8 cellular contexts compared by ENCODE assay signal in genomic region chr4:121252224-121252806, GRCh38.
A peak's percentile ranks its signal among the peaks of the same experiment; 100 is the strongest.
DNase-seq lines count a peak whose midpoint lies in the region; ATAC-seq and TF ChIP-seq lines count a peak whose summit lies in the region.

No MANE protein-coding gene starts in this region.

- no peaks in the 10 kb centered on the region for H4K20me1 ChIP-seq in OCI-LY7 (ENCODE audit: insufficient read depth, low read length)

- H3K9me3 Mint-ChIP-seq in type B pancreatic cell = peaks cover 4% of the 10 kb centered on the region

- H3K4me3 ChIP-seq in GM12864 (ENCODE audit: low read depth, low read length) (no peak overlapping the region), OCI-LY7 (ENCODE audit: low read depth, low read length, poor library complexity, severe bottlenecking) (no peak overlapping the region), fibroblast of villous mesenchyme (ENCODE audit: low read depth, low read length) (no peak overlapping the region), neutrophil (ENCODE audit: low read depth in 1 of 2, low read length in 1 of 2) (no peak overlapping the region)

- peaks cover 8% of the 10 kb centered on the region for H3K4me1 Mint-ChIP-seq in type B pancreatic cell (ENCODE audit: unreplicated experiment)

- H3K4me3 Mint-ChIP-seq in type B pancreatic cell = no peak overlapping the region

- no peak overlapping the region for H2AFZ ChIP-seq in OCI-LY7 (ENCODE audit: low read length)

- intact Hi-C loops in OCI-LY7 (cut with micrococcal nuclease; ENCODE audit: unreplicated experiment) = loop anchor here (1.0 to 2.0 kb wide), 2 partner anchors 60 to 1096 kb away; no protein-coding TSS in a partner anchor

- peak; percentile 90 for TF ChIP-seq CTCF in 22Rv1 (IDR thresholded peaks at IDR 0.05)
- peak; percentile 81 for TF ChIP-seq CTCF in GM12864 (IDR thresholded peaks at IDR 0.05; ENCODE audit: low read depth, low read length, missing control alignments)
- peak; percentile 95 for TF ChIP-seq CTCF in OCI-LY7 (conservative IDR thresholded peaks at IDR 0.05; ENCODE audit: low read length)
- peak; percentile 86 for TF ChIP-seq CTCF in fibroblast of villous mesenchyme (IDR thresholded peaks at IDR 0.05; ENCODE audit: insufficient read depth, low read depth, low read length)
- TF ChIP-seq CTCF in neutrophil (IDR thresholded peaks at IDR 0.05) = peak; percentile 45
- TF ChIP-seq CTCF in type B pancreatic cell (conservative IDR thresholded peaks at IDR 0.05) = peak; percentile 88

- DNase-seq in GM12864 (ENCODE audit: low read depth) (peak; percentile 18), OCI-LY7 (ENCODE audit: low spot score) (peak; percentile 59), fibroblast of villous mesenchyme (ENCODE audit: low read depth) (peak; percentile 73), type B pancreatic cell (ENCODE audit: extremely low spot score, unreplicated experiment) (no peak)
- DNase-seq in activated T-helper 1 cell treated with anti-CD3 and anti-CD28 coated beads, Interleukin-2, amount 50 U/mL, for 16 hours (ENCODE audit: low read depth in 1 of 2, low spot score in 1 of 2) = peak; percentile 13 to 23

- BruUV-seq in OCI-LY7 (replicated peaks; lab: Mats Ljungman, UMichigan) = no TSS peak

- H3K9me3 ChIP-seq in OCI-LY7 (ENCODE audit: low read length) (no peaks in the 10 kb centered on the region), neutrophil (no peaks in the 10 kb centered on the region)

- POLR2A ChIA-PET in OCI-LY7 (lab: Charles Lee) = no interaction called here

- H3K9me2 ChIP-seq in OCI-LY7 (ENCODE audit: insufficient read depth, low read length) = no peaks in the 10 kb centered on the region

- peak; percentile 24 for ATAC-seq in HG03565 (IDR thresholded peaks at IDR 0.05; ENCODE audit: unreplicated experiment)

- H3K79me2 ChIP-seq in OCI-LY7 (ENCODE audit: insufficient read depth, low read depth, low read length) = no peaks in the 10 kb centered on the region

- H3K36me3 Mint-ChIP-seq in type B pancreatic cell = no peaks in the 10 kb centered on the region

- CTCF ChIA-PET in OCI-LY7 (lab: Charles Lee; ENCODE audit: unreplicated experiment) = no interaction called here

- H3K27me3 ChIP-seq in neutrophil = no peaks in the 10 kb centered on the region

- no peak overlapping the region for H3K4me2 ChIP-seq in OCI-LY7 (ENCODE audit: low read length)

- peaks cover 3% of the 10 kb centered on the region for H3K27me3 Mint-ChIP-seq in type B pancreatic cell

- H3K4me1 ChIP-seq in OCI-LY7 (ENCODE audit: insufficient read depth, low read length, poor library complexity, severe bottlenecking) (no peaks in the 10 kb centered on the region), neutrophil (ENCODE audit: control insufficient read depth in 1 of 2, insufficient read depth in 1 of 2, low read depth in 1 of 2, low read length in 1 of 2) (peaks cover 8 to 20% of the 10 kb centered on the region in 2 experiments)

- H3K36me3 ChIP-seq in OCI-LY7 (ENCODE audit: insufficient read depth, low read length) = no peaks in the 10 kb centered on the region
- no peaks in the 10 kb centered on the region for H3K36me3 ChIP-seq in neutrophil

- H3K27ac ChIP-seq in 22Rv1 = no peak overlapping the region
- no peak overlapping the region for H3K27ac ChIP-seq in OCI-LY7 (ENCODE audit: low read depth, low read length, poor library complexity, severe bottlenecking)
- no peak overlapping the region for H3K27ac ChIP-seq in neutrophil

- no peak overlapping the region for H3K27ac Mint-ChIP-seq in type B pancreatic cell

Comparison
In these comparisons a context has a peak if more than half of its experiments do, and no peak if none do; other contexts are left out.
1. CTCF ChIP-seq: peak in every context shown above with its lines; median percentile 95 in OCI-LY7; 90 in 22Rv1; 88 in type B pancreatic cell; 86 in fibroblast of villous mesenchyme; 81 in GM12864; 45 in neutrophil.